Comparison of ENCODE assay signal across 1 cellular context in the genomic region with DNA sequence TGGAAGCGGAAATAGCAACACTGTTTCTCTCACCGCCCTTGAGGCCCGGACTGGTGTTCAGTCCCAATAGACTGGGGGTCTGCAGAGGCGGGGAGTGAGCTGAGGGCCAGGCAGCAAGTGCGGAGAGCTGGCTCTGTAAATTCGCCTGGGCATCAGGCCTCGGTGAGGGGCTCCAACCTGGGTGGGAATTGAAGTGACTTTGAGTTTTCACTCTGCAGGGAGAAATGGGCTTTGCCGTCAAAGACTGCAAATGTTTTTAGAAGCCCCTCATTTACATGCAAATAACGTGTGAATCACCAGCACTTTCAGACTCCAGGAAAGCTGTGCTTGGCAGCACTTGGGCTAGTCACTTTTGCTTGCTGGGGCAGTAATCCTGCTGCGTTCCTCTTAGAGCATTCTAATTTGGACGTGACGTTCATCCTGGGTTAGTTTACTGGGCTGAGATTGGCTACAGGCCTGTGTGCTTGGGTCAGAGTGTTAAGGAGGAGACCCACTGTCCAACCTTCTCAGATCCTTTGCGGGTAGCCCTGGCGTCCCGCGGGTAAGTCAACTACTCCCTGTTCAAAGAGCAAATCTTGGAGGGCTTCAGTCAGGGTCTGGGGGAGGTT.
TF ChIP-seq lines count a peak whose summit lies in the region.

No MANE protein-coding gene starts in this region.

TF ChIP-seq in IMR-90, 13 proteins besides CTCF, POLR2A, EP300 and RAD21 (continued from another document):
- TF ChIP-seq, protein P1, sequence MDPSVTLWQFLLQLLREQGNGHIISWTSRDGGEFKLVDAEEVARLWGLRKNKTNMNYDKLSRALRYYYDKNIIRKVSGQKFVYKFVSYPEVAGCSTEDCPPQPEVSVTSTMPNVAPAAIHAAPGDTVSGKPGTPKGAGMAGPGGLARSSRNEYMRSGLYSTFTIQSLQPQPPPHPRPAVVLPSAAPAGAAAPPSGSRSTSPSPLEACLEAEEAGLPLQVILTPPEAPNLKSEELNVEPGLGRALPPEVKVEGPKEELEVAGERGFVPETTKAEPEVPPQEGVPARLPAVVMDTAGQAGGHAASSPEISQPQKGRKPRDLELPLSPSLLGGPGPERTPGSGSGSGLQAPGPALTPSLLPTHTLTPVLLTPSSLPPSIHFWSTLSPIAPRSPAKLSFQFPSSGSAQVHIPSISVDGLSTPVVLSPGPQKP (IDR thresholded peaks at IDR 0.05; ENCODE audit: borderline replicate concordance, low read depth, low read length): no peak
- no peak for TF ChIP-seq MXI1 (IDR thresholded peaks at IDR 0.05; ENCODE audit: borderline replicate concordance, low read depth, low read length)
- TF ChIP-seq RCOR1 (IDR thresholded peaks at IDR 0.05; ENCODE audit: insufficient replicate concordance, low read length): no peak
- TF ChIP-seq MAFK (IDR thresholded peaks at IDR 0.05; ENCODE audit: low read depth, low read length): no peak
TF ChIP-seq in IMR-90: peak in this region for 0.
